Comparison of ENCODE assay signal across 8 cellular contexts in the genomic region with DNA sequence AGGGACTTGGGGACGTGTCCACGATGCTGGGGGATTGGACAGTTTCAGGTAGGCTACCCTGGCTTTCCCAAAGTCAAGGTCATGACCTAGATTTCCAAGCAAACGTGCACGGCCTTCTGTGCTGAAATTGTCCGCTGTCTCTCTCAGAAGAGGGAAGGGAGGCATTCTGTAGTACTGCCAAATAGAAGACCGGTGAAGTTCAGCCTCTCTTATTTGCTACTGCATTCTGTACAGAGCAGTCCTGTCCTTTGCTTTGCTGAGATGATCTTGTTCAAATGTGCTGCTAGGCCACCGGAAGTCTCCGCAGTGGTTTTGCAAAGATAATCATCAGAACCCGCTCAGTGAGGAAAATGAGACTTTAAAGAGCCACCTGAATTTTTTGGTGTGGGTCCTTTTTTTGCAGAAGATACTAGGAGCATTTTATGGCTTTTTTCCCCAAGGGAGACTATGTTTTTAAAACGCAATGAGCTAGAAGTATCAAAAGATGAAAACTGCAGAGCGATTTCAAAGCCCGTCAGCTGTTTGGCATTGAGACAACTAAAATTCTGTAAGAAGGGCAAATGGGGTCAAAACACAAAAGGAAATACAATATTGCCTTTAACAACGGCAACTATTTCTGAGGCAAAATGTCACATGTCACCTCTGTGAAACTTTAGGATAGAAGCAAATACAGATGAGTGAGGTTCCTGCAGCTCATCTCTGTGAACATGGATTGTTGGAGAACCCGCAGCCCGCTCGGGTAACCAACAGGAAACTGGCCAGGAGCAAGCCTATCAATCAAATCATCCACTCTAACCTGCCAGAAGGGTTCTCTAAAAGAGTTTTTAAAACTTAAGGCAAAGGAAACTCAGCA. TPM values are rescaled to one million over a fixed set of nuclear protein-coding genes. Genes with fewer than 3 reads are reported as not detected.
DNase-seq lines count a peak whose midpoint lies in the region; ATAC-seq and TF ChIP-seq lines count a peak whose summit lies in the region.

No MANE protein-coding gene starts in this region.

- peak overlapping the region; percentile 36 for H3K9ac ChIP-seq in muscle layer of colon (ENCODE audit: low read length)

- ATAC-seq in heart right ventricle (peak in 2 of 8 donors; percentile 7 to 22), Right ventricle myocardium inferior (no peak), upper lobe of right lung (no peak), GM21825 (IDR thresholded peaks at IDR 0.05; ENCODE audit: unreplicated experiment) (no peak), HG02885 (IDR thresholded peaks at IDR 0.05; ENCODE audit: poor library complexity, unreplicated experiment) (no peak)

- H3K27me3 ChIP-seq in heart right ventricle (peaks cover 0 to 15% (median 0%) of the 10 kb centered on the region in 7 donors), muscle layer of colon (ENCODE audit: control insufficient read depth in 1 of 2, insufficient read depth in 2 of 2, low read length in 2 of 2) (no peaks in the 10 kb centered on the region), upper lobe of right lung (no peaks in the 10 kb centered on the region)

- H3K9me3 ChIP-seq in heart right ventricle (no peaks in the 10 kb centered on the region), muscle layer of colon (ENCODE audit: low read length) (no peaks in the 10 kb centered on the region), upper lobe of right lung (no peaks in the 10 kb centered on the region)

- H3K4me1 ChIP-seq in heart right ventricle = peaks cover 7 to 40% (median 34%) of the 10 kb centered on the region in 9 donors
- H3K4me1 ChIP-seq in muscle layer of colon (ENCODE audit: insufficient read depth, low read length) = peaks cover 20% of the 10 kb centered on the region
- peaks cover 23% of the 10 kb centered on the region for H3K4me1 ChIP-seq in upper lobe of right lung

- intact Hi-C loops in heart right ventricle (cut with DNase I) = loop anchor here in 3 of 10 donors (1.0 to 10.0 kb wide), 3 partner anchors 27 to 72 kb away; a partner anchor contains a TSS
- intact Hi-C loops in Right ventricle myocardium inferior (cut with DNase I) = loop anchor here (2.0 to 10.0 kb wide), 5 partner anchors 27 to 565 kb away; a partner anchor contains a TSS
- intact Hi-C loops in upper lobe of right lung (cut with DNase I) = no loop called here

- 40 to 48% methylated on average over 16 of the region's 16 CpGs for WGBS in heart right ventricle, 2 donors

- H3K27ac ChIP-seq in heart right ventricle (peak overlapping the region in 9 of 10 donors; percentile 14 to 82 (median 65)), muscle layer of colon (ENCODE audit: low read depth, low read length) (no peak overlapping the region), upper lobe of right lung (peak overlapping the region; percentile 71)

- DNase-seq in heart right ventricle (peak in 1 of 2 donors; percentile 12), Right ventricle myocardium inferior (ENCODE audit: missing footprints) (no peak), upper lobe of right lung (no peak), NCI-H82 treated with DMSO at 0.1 percent for 48 hours (lab: John Stamatoyannopoulos, UW; ENCODE audit: unreplicated experiment) (no peak)
- DNase-seq in activated gamma-delta T cell treated with anti-CD3 and anti-CD28 coated beads, Interleukin-2, amount 50 U/mL, for 16 hours (ENCODE audit: low read depth) = peak; percentile 24

- no peak for TF ChIP-seq CTCF in heart right ventricle (IDR thresholded peaks at IDR 0.05)
- TF ChIP-seq CTCF in upper lobe of right lung (IDR thresholded peaks at IDR 0.05) = no peak

- H3K4me3 ChIP-seq in heart right ventricle = peak overlapping the region in 5 of 10 donors; percentile 10 to 46 (median 33)
- peak overlapping the region in 1 of 2 donors; percentile 35 for H3K4me3 ChIP-seq in muscle layer of colon (ENCODE audit: low read depth in 1 of 2, low read length in 2 of 2)
- H3K4me3 ChIP-seq in upper lobe of right lung = peak overlapping the region; percentile 31

- H3K36me3 ChIP-seq in heart right ventricle (no peaks in the 10 kb centered on the region), muscle layer of colon (ENCODE audit: insufficient read depth, low read length) (no peaks in the 10 kb centered on the region), upper lobe of right lung (no peaks in the 10 kb centered on the region)

RNA-seq across cellular contexts. Expression of a gene that starts 1.3 kb away (rescaled TPM):
- total RNA-seq in heart right ventricle = 10 to 100 TPM in 8 of 10 donors, 1 to 10 TPM in 2; 8.9 to 14.5 (median 12.3) TPM
- polyA plus RNA-seq in heart right ventricle = 1 to 10 TPM; 6.1 to 7.6 TPM
- 14.3 TPM for total RNA-seq in Right ventricle myocardium inferior
- total RNA-seq in upper lobe of right lung = 12.4 TPM
